Comparison of ENCODE assay signal across 7 cellular contexts in genomic region chr17:82097187-82097918, GRCh38. TPM values are rescaled to one million over a fixed set of nuclear protein-coding genes. Genes with fewer than 3 reads are reported as not detected.
DNase-seq lines count a peak whose midpoint lies in the region; ATAC-seq and TF ChIP-seq lines count a peak whose summit lies in the region.

No MANE protein-coding gene starts in this region.

- H3K4me1 ChIP-seq in H9 (ENCODE audit: insufficient read depth, low read length), result no peaks in the 10 kb centered on the region

- H3K18ac ChIP-seq in H9 (ENCODE audit: insufficient read length, low read depth, low read length), result no peak overlapping the region

- no peak overlapping the region for H2AK5ac ChIP-seq in H9 (ENCODE audit: insufficient read length, low read length)

- H3T11ph ChIP-seq in H9 (ENCODE audit: low read length), result no peak overlapping the region

- H2BK12ac ChIP-seq in H9 (ENCODE audit: insufficient read length, low read depth, low read length), result no peak overlapping the region

- H3K4me3 ChIP-seq in GM08714 (ENCODE audit: low read length), result peak overlapping the region; percentile 78
- peak overlapping the region; percentile 81 for H3K4me3 ChIP-seq in brain microvascular endothelial cell (ENCODE audit: low read depth, low read length)

- H3K27me3 Mint-ChIP-seq in H9 (ENCODE audit: low read depth), result no peaks in the 10 kb centered on the region

- H3K27ac ChIP-seq in H9 (ENCODE audit: insufficient read length, low read depth, low read length) (no peak overlapping the region), brain microvascular endothelial cell (peak overlapping the region; percentile 77)

- H3K56ac ChIP-seq in H9 (ENCODE audit: insufficient read length, low read depth, low read length), result no peak overlapping the region

- peaks cover 14% of the 10 kb centered on the region for H3K23me2 ChIP-seq in H9 (ENCODE audit: insufficient read length, low read depth, low read length, poor library complexity, severe bottlenecking)

- peaks cover 8 to 29% (median 29%) of the 10 kb centered on the region in 3 experiments; a peak in 6 of 7 replicates for H3K36me3 Mint-ChIP-seq in H9 (ENCODE audit: insufficient read depth in 1 of 3, low read depth in 3 of 3)

- no peak overlapping the region for H2BK5ac ChIP-seq in H9 (ENCODE audit: insufficient read length, low read length)

- peaks cover 8% of the 10 kb centered on the region for H3K79me1 ChIP-seq in H9 (ENCODE audit: insufficient read depth, low read depth, low read length, poor library complexity, severe bottlenecking)

- in situ Hi-C loops in brain microvascular endothelial cell (cut with HindIII; ENCODE audit: low pct_ligation_motif_present, low sequenced_read_pairs), result no loop called here

- no peak overlapping the region for H2BK15ac ChIP-seq in H9 (ENCODE audit: low read depth, low read length)

- H3K9ac ChIP-seq in H9 (ENCODE audit: extremely low read depth, insufficient read length, low read length), result peak overlapping the region; percentile 53

- peak overlapping the region; percentile 33; the same call in 1 of the 2 replicates for H3K14ac ChIP-seq in H9 (ENCODE audit: insufficient read depth, low read length)

- peaks cover 36% of the 10 kb centered on the region for H3K36me3 ChIP-seq in brain microvascular endothelial cell (replicated peaks)

- no peak overlapping the region for H3K23ac ChIP-seq in H9 (ENCODE audit: insufficient read length, low read depth, low read length)

- no peak overlapping the region for H4K5ac ChIP-seq in H9 (ENCODE audit: insufficient read length, low read depth, low read length)

- H3K9me3 Mint-ChIP-seq in H9, result no peaks in the 10 kb centered on the region

- DNase-seq in H9 (no peak), brain microvascular endothelial cell (peak; percentile 44), islet precursor cell (peak; percentile 84)
- peak; percentile 58 for DNase-seq in stimulated activated CD4-positive, alpha-beta T cell treated with anti-CD3 and anti-CD28 coated beads, Interleukin-4, amount 100 ng/mL, for 1 hour

- H3K79me2 ChIP-seq in H9 (ENCODE audit: insufficient read depth, low read length), result peaks cover 20% of the 10 kb centered on the region; the same call in 1 of the 2 replicates

- H3K4me1 Mint-ChIP-seq in H9, result peaks cover 20 to 40% of the 10 kb centered on the region in 2 experiments

- peak overlapping the region; percentile 73 for H3K4me2 ChIP-seq in H9 (ENCODE audit: insufficient read depth, insufficient read length, low read length)

- ATAC-seq in HG03135 (IDR thresholded peaks at IDR 0.05; ENCODE audit: unreplicated experiment), result no peak

- WGBS in H9 (ENCODE audit: extremely low coverage, insufficient read length, low lambda C conversion rate), result no CpG with 5 or more reads among the region's 77 CpGs

- H3K4ac ChIP-seq in H9 (ENCODE audit: low read depth, low read length), result no peak overlapping the region

- H3K4me3 Mint-ChIP-seq in H9, result peak overlapping the region; percentile 74 to 82

- H4K8ac ChIP-seq in H9 (replicated peaks; ENCODE audit: insufficient read length, low read depth, low read length), result no peak overlapping the region

- no peak overlapping the region for H2BK120ac ChIP-seq in H9 (ENCODE audit: low read depth, low read length, poor library complexity, severe bottlenecking)

- H4K91ac ChIP-seq in H9 (ENCODE audit: insufficient read length, low read depth, low read length), result no peak overlapping the region

- no peak for TF ChIP-seq CTCF in H9 (conservative IDR thresholded peaks at IDR 0.05)
- no peak for TF ChIP-seq CTCF in brain microvascular endothelial cell (IDR thresholded peaks at IDR 0.05; ENCODE audit: low read depth, low read length, missing control alignments)

- H3K27ac Mint-ChIP-seq in H9, result no peak overlapping the region

- H3K27me3 ChIP-seq in H9 (ENCODE audit: insufficient read depth, low read length), result no peaks in the 10 kb centered on the region
- no peaks in the 10 kb centered on the region for H3K27me3 ChIP-seq in brain microvascular endothelial cell (replicated peaks)

- H4K20me1 ChIP-seq in H9 (ENCODE audit: control insufficient read depth, insufficient read depth, insufficient read length), result no peaks in the 10 kb centered on the region

- H3K9me3 ChIP-seq in H9 (ENCODE audit: control insufficient read depth, low read depth, low read length), result no peaks in the 10 kb centered on the region

- H2BK20ac ChIP-seq in H9 (ENCODE audit: low read depth, low read length, poor library complexity, severe bottlenecking), result no peak overlapping the region

- no peak overlapping the region for H2AFZ ChIP-seq in H9 (ENCODE audit: low read length)

TF ChIP-seq in PFSK-1, 5 proteins besides CTCF, POLR2A, EP300 and RAD21:
- TF ChIP-seq FOXP2 (optimal IDR thresholded peaks at IDR 0.05; ENCODE audit: borderline replicate concordance, extremely low read depth, extremely low read length, insufficient read depth) (no peak), TAF1 (IDR thresholded peaks at IDR 0.05; ENCODE audit: borderline replicate concordance, insufficient read depth, low read length) (no peak), SIN3A (IDR thresholded peaks at IDR 0.05; ENCODE audit: borderline replicate concordance, insufficient read depth, low read length) (0 out of 2 replicates have a peak, but pooled peaks have one; percentile 29), REST (IDR thresholded peaks at IDR 0.05; ENCODE audit: insufficient read depth in 1 of 2, low read depth in 2 of 2, low read length in 2 of 2) (no peak)

RNA-seq across cellular contexts. Expression of gene FASN, which starts 0.7 kb away (rescaled TPM):
- total RNA-seq in H9 (2021), result 420 and 433 TPM in 2 replicates
- polyA plus RNA-seq in PFSK-1 (2012; ENCODE audit: insufficient read length, low read depth), result 420 TPM

RNA-seq across cellular contexts. Expression of gene DUS1L, which starts 31.7 kb away (rescaled TPM):
- total RNA-seq in H9 (2021), result 103 and 104 TPM in 2 replicates
- polyA plus RNA-seq in PFSK-1 (2012; ENCODE audit: insufficient read length, low read depth), result 273 TPM

RNA-seq across cellular contexts. Expression of gene GPS1, which starts 45.7 kb away (rescaled TPM):
- 164 TPM in 2 replicates for total RNA-seq in H9 (2021)
- polyA plus RNA-seq in PFSK-1 (2012; ENCODE audit: insufficient read length, low read depth), result 422 TPM

RNA-seq across cellular contexts. Expression of gene RFNG, which starts 45.7 kb away (rescaled TPM):
- total RNA-seq in H9 (2021), result 34.0 and 36.5 TPM in 2 replicates
- 114 TPM for polyA plus RNA-seq in PFSK-1 (2012; ENCODE audit: insufficient read length, low read depth)

RNA-seq across cellular contexts. Expression of gene DCXR, which starts 59.9 kb away (rescaled TPM):
- total RNA-seq in H9 (2021), result 90.6 and 93.6 TPM in 2 replicates
- 340 TPM for polyA plus RNA-seq in PFSK-1 (2012; ENCODE audit: insufficient read length, low read depth)
